In the genomic region with DNA sequence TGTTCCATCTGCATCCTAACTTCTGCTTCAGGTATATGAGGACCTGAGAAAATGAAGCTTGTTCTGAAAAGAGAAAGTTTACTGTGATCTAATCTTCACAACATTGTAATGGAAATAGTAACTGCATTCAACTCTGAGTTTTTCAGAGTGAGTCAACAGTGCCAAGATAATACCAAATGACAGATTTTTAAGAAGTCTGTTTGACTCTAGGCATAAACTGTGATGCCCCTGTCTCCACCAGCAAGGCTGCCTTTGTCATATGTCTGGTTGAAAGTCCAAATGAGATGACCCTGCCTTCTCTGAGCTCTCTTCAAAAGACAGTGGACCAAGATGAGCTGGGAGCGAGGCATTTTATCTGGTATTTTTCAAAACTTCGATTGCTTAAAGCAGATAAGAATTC, we compare ENCODE assay signal across 20 cellular contexts. TPM values are rescaled to one million over a fixed set of nuclear protein-coding genes. Genes with fewer than 3 reads are reported as not detected.
"Had no signal": no experiment of that assay in that cellular context is flagged by ENCODE, and none has a peak within 500 bp of the region (broad histone marks: within the 10 kb centered on the region; RNA-seq: fewer than 3 reads in every experiment).

No MANE protein-coding gene starts in this region.

- H3K4me3 Mint-ChIP-seq: nephron progenitor cell had no signal

- ATAC-seq: esophagus mucosa, gastrocnemius medialis, left lung had no signal

- DNase-seq: activated CD8-positive, alpha-beta memory T cell treated with anti-CD3 and anti-CD28 coated beads for 24 hours; activated CD8-positive, alpha-beta memory T cell treated with anti-CD3 and anti-CD28 coated beads, Interleukin-2, amount 50 U/mL, for 48 hours; activated effector memory CD4-positive, alpha-beta T cell treated with anti-CD3 and anti-CD28 coated beads, Interleukin-2, amount 50 U/mL, for 16 hours; adrenal gland; gastrocnemius medialis; head of caudate nucleus; kidney; left lung; midbrain; nephron progenitor cell; occipital lobe; retina; SIG-M5; spleen; stimulated activated CD4-positive, alpha-beta T cell treated with anti-CD3 and anti-CD28 coated beads, Interleukin-1b, Interleukin-23, amount 100 ng/mL, for 48 hours; stimulated activated CD8-positive, alpha-beta memory T cell treated with anti-CD3 and anti-CD28 coated beads, Interleukin-4, amount 100 ng/mL, for 48 hours; stomach; T-helper 1 cell; T-helper 9 cell had no signal

- H3K27ac Mint-ChIP-seq: nephron progenitor cell had no signal

RNA-seq across cellular contexts. Expression of gene LAMP3, which starts 45.7 kb away (rescaled TPM):
- total RNA-seq: gastrocnemius medialis, occipital lobe had no signal
